26 cellular contexts compared by ENCODE assay signal in genomic region chr6:143992285-143992684, GRCh38.
"Had no signal": no experiment of that assay in that cellular context is flagged by ENCODE, and none has a peak within 500 bp of the region (broad histone marks: within the 10 kb centered on the region; RNA-seq: fewer than 3 reads in every experiment).

No MANE protein-coding gene starts in this region.

- H3K27ac Mint-ChIP-seq: mesothelial cell of epicardium had no signal

- ATAC-seq: esophagus mucosa, gastrocnemius medialis, heart right ventricle, left cardiac atrium, left lung, left ventricle myocardium superior, lower lobe of right lung, mucosa of descending colon had no signal

- H3K4me1 ChIP-seq: esophagus squamous epithelium, gastrocnemius medialis, heart right ventricle, left lung, lower lobe of right lung had no signal

- H3K36me3 ChIP-seq: esophagus squamous epithelium, gastrocnemius medialis, left lung, lower lobe of right lung had no signal

- FAIRE-seq: colon, islet of Langerhans, keratinocyte had no signal

- H3K27me3 ChIP-seq: dorsolateral prefrontal cortex, esophagus squamous epithelium, gastrocnemius medialis, heart right ventricle, left lung had no signal

- H3K4me3 ChIP-seq: coronary artery, dorsolateral prefrontal cortex, esophagus squamous epithelium, gastrocnemius medialis, heart right ventricle, left lung, lower lobe of right lung, mucosa of descending colon had no signal

- H3K27ac ChIP-seq: coronary artery, dorsolateral prefrontal cortex, epithelial cell of prostate, esophagus squamous epithelium, gastrocnemius medialis, heart right ventricle, left lung, lower lobe of right lung had no signal

- H3K9me3 ChIP-seq: esophagus squamous epithelium, gastrocnemius medialis, lower lobe of right lung had no signal

- DNase-seq: dermis blood vessel endothelial cell; dorsolateral prefrontal cortex; effector CD4-positive, alpha-beta T cell; effector memory CD4-positive, alpha-beta T cell; erythroblast; esophagus squamous epithelium; foreskin fibroblast; foreskin melanocyte; gastrocnemius medialis; glutamatergic neuron; head of caudate nucleus; heart right ventricle; hippocampal formation; left cardiac atrium; left ventricle myocardium superior; lower lobe of right lung; mesenchymal stem cell; mucosa of descending colon had no signal

- H3K4me3 Mint-ChIP-seq: mesothelial cell of epicardium had no signal
